ENCODE assay signal across 1 cellular context in genomic region chr2:206971805-206972204, GRCh38.
TF ChIP-seq lines count a peak whose summit lies in the region.

No MANE protein-coding gene starts in this region.

TF ChIP-seq in IMR-90, 13 proteins besides CTCF, POLR2A, EP300 and RAD21:
- TF ChIP-seq MXI1 (IDR thresholded peaks at IDR 0.05; ENCODE audit: borderline replicate concordance, low read depth, low read length) (peak; percentile 37; the same call in 1 of the 2 replicates), ELK1 (IDR thresholded peaks at IDR 0.05; ENCODE audit: borderline replicate concordance, low read depth, low read length) (no peak), CEBPB (IDR thresholded peaks at IDR 0.05; ENCODE audit: low read depth, low read length) (peak; percentile 90), MAZ (IDR thresholded peaks at IDR 0.05; ENCODE audit: borderline replicate concordance, low read depth, low read length) (no peak), FOS (IDR thresholded peaks at IDR 0.05; ENCODE audit: low read depth, low read length) (no peak), SMC3 (IDR thresholded peaks at IDR 0.05; ENCODE audit: low read depth, low read length) (no peak), RCOR1 (IDR thresholded peaks at IDR 0.05; ENCODE audit: insufficient replicate concordance, low read length) (no peak), RFX5 (IDR thresholded peaks at IDR 0.05; ENCODE audit: low read depth, low read length) (no peak), NFE2L2 (IDR thresholded peaks at IDR 0.05; ENCODE audit: low read depth, low read length) (no peak), BHLHE40 (IDR thresholded peaks at IDR 0.05; ENCODE audit: low read depth, low read length) (peak; percentile 80; the same call in 1 of the 2 replicates), CHD1 (IDR thresholded peaks at IDR 0.05; ENCODE audit: low read depth, low read length) (no peak), MAFK (IDR thresholded peaks at IDR 0.05; ENCODE audit: low read depth, low read length) (no peak)
- TF ChIP-seq, protein P1, sequence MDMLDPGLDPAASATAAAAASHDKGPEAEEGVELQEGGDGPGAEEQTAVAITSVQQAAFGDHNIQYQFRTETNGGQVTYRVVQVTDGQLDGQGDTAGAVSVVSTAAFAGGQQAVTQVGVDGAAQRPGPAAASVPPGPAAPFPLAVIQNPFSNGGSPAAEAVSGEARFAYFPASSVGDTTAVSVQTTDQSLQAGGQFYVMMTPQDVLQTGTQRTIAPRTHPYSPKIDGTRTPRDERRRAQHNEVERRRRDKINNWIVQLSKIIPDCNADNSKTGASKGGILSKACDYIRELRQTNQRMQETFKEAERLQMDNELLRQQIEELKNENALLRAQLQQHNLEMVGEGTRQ (IDR thresholded peaks at IDR 0.05; ENCODE audit: low read depth, low read length), result peak; percentile 43; the same call in 1 of the 2 replicates
